In genomic region chr7:135012229-135012628, GRCh38 we compare ENCODE assay signal across 28 cellular contexts.
"Had no signal": no experiment of that assay in that cellular context is flagged by ENCODE, and none has a peak within 500 bp of the region (broad histone marks: within the 10 kb centered on the region; RNA-seq: fewer than 3 reads in every experiment).

No MANE protein-coding gene starts in this region.

- ATAC-seq: stimulated activated effector memory CD8-positive, alpha-beta T cell treated with anti-CD3 and anti-CD28 coated beads, Interleukin-12 subunit alpha, Interleukin-12 subunit beta, amount 100 ng/mL, for 72 hours; stimulated activated memory B cell treated with anti-CD40 and anti-IgM and Interleukin-4, amounts not matched to agents 10 μg/mL and 1 μg/mL and 100 μg/mL, for 72 hours; stimulated activated naive B cell treated with anti-CD40 and anti-IgM and Interleukin-4, amounts not matched to agents 10 μg/mL and 1 μg/mL and 100 μg/mL, for 72 hours; stimulated activated naive CD8-positive, alpha-beta T cell treated with anti-CD3 and anti-CD28 coated beads, Interleukin-15, amount 100 ng/mL, for 72 hours; stimulated activated naive CD8-positive, alpha-beta T cell treated with anti-CD3 and anti-CD28 coated beads, Interleukin-15, Interleukin-2, amounts not matched to agents 100 U/mL and 50 U/mL, for 24 hours; upper lobe of right lung had no signal

- H3K27me3 Mint-ChIP-seq: stimulated activated memory B cell treated with anti-CD40 and anti-IgM and Interleukin-4, amounts not matched to agents 10 μg/mL and 1 μg/mL and 100 μg/mL, for 72 hours; stimulated activated naive CD8-positive, alpha-beta T cell treated with anti-CD3 and anti-CD28 coated beads, Interleukin-15, amount 100 ng/mL, for 72 hours; stimulated activated naive CD8-positive, alpha-beta T cell treated with anti-CD3 and anti-CD28 coated beads, Interleukin-15, Interleukin-2, amounts not matched to agents 100 ng/mL and 50 ng/mL, for 24 hours; type B pancreatic cell had no signal

- H3K27me3 ChIP-seq: stomach, suprapubic skin, testis, thyroid gland, tibial artery, tibial nerve, transverse colon, upper lobe of left lung, upper lobe of right lung, uterus, vagina had no signal

- H3K36me3 ChIP-seq: stomach, suprapubic skin, thoracic aorta, thyroid gland, tibial artery, tibial nerve, transverse colon, upper lobe of left lung, upper lobe of right lung, uterus, vagina had no signal

- H3K4me3 ChIP-seq: stomach, suprapubic skin, testis, thoracic aorta, thyroid gland, tibial artery, tibial nerve, transverse colon, upper lobe of left lung, upper lobe of right lung, uterus, vagina had no signal

- H3K9me3 Mint-ChIP-seq: stimulated activated effector memory CD8-positive, alpha-beta T cell treated with anti-CD3 and anti-CD28 coated beads, Interleukin-12 subunit alpha, Interleukin-12 subunit beta, amount 100 ng/mL, for 72 hours; type B pancreatic cell had no signal

- H3K4me1 ChIP-seq: stomach, suprapubic skin, testis, thyroid gland, tibial artery, tibial nerve, transverse colon, upper lobe of left lung, upper lobe of right lung, uterus, vagina had no signal

- H3K4me1 Mint-ChIP-seq: stimulated activated effector memory CD8-positive, alpha-beta T cell treated with anti-CD3 and anti-CD28 coated beads, Interleukin-12 subunit alpha, Interleukin-12 subunit beta, amount 100 ng/mL, for 72 hours; stimulated activated memory B cell treated with anti-CD40 and anti-IgM and Interleukin-4, amounts not matched to agents 10 μg/mL and 1 μg/mL and 100 μg/mL, for 72 hours; stimulated activated naive B cell treated with anti-CD40 and anti-IgM and Interleukin-4, amounts not matched to agents 10 μg/mL and 1 μg/mL and 100 μg/mL, for 72 hours; stimulated activated naive CD8-positive, alpha-beta T cell treated with anti-CD3 and anti-CD28 coated beads, Interleukin-15, amount 100 ng/mL, for 72 hours had no signal

- H3K27ac ChIP-seq: stomach, suprapubic skin, testis, thoracic aorta, thyroid gland, tibial artery, tibial nerve, transverse colon, upper lobe of left lung, upper lobe of right lung, uterus, vagina had no signal

- H3K4me3 Mint-ChIP-seq: stimulated activated effector memory CD8-positive, alpha-beta T cell treated with anti-CD3 and anti-CD28 coated beads, Interleukin-12 subunit alpha, Interleukin-12 subunit beta, amount 100 ng/mL, for 72 hours; stimulated activated memory B cell treated with anti-CD40 and anti-IgM and Interleukin-4, amounts not matched to agents 10 μg/mL and 1 μg/mL and 100 μg/mL, for 72 hours; stimulated activated naive B cell treated with anti-CD40 and anti-IgM and Interleukin-4, amounts not matched to agents 10 μg/mL and 1 μg/mL and 100 μg/mL, for 72 hours; stimulated activated naive CD8-positive, alpha-beta T cell treated with anti-CD3 and anti-CD28 coated beads, Interleukin-15, amount 100 ng/mL, for 72 hours; stimulated activated naive CD8-positive, alpha-beta T cell treated with anti-CD3 and anti-CD28 coated beads, Interleukin-15, Interleukin-2, amounts not matched to agents 100 ng/mL and 50 ng/mL, for 24 hours; type B pancreatic cell had no signal

- H3K36me3 Mint-ChIP-seq: stimulated activated effector memory CD8-positive, alpha-beta T cell treated with anti-CD3 and anti-CD28 coated beads, Interleukin-12 subunit alpha, Interleukin-12 subunit beta, amount 100 ng/mL, for 72 hours; type B pancreatic cell had no signal

- H3K9me3 ChIP-seq: stomach, suprapubic skin, testis, thoracic aorta, thyroid gland, tibial artery, upper lobe of left lung, upper lobe of right lung, uterus, vagina had no signal

- DNase-seq: stimulated activated CD4-positive, alpha-beta T cell treated with anti-CD3 and anti-CD28 coated beads, Interleukin-2, amount 100 ng/mL, for 48 hours; stimulated activated CD4-positive, alpha-beta T cell treated with anti-CD3 and anti-CD28 coated beads, Interleukin-4, amount 100 ng/mL, for 1 hour; stimulated activated CD4-positive, alpha-beta T cell treated with anti-CD3 and anti-CD28 coated beads, Interleukin-4, amount 100 ng/mL, for 24 hours; stimulated activated CD4-positive, alpha-beta T cell treated with anti-CD3 and anti-CD28 coated beads, Interleukin-4, amount 100 ng/mL, for 4 hours; stimulated activated CD8-positive, alpha-beta memory T cell treated with anti-CD3 and anti-CD28 coated beads, Interleukin-4, amount 100 ng/mL, for 48 hours; stimulated activated naive B cell treated with anti-CD40 and anti-IgM and Interleukin-4, amounts not matched to agents 10 μg/mL and 1 μg/mL and 100 μg/mL, for 72 hours; stimulated activated naive CD4-positive, alpha-beta T cell; stimulated activated naive CD4-positive, alpha-beta T cell treated with Interleukin-2 at 50 U/mL for 16 hours; stimulated activated naive CD8-positive, alpha-beta T cell treated with anti-CD3 and anti-CD28 coated beads, Interleukin-15, amount 100 ng/mL, for 72 hours; stimulated activated naive CD8-positive, alpha-beta T cell treated with anti-CD3 and anti-CD28 coated beads, Interleukin-15, Interleukin-2, amounts not matched to agents 100 U/mL and 50 U/mL, for 24 hours; stomach; substantia nigra; testis; thyroid gland; tibial artery; transverse colon; trophoblast cell; upper lobe of left lung; upper lobe of right lung; uterus had no signal

- H3K27ac Mint-ChIP-seq: stimulated activated effector memory CD8-positive, alpha-beta T cell treated with anti-CD3 and anti-CD28 coated beads, Interleukin-12 subunit alpha, Interleukin-12 subunit beta, amount 100 ng/mL, for 72 hours; stimulated activated memory B cell treated with anti-CD40 and anti-IgM and Interleukin-4, amounts not matched to agents 10 μg/mL and 1 μg/mL and 100 μg/mL, for 72 hours; stimulated activated naive B cell treated with anti-CD40 and anti-IgM and Interleukin-4, amounts not matched to agents 10 μg/mL and 1 μg/mL and 100 μg/mL, for 72 hours; stimulated activated naive CD8-positive, alpha-beta T cell treated with anti-CD3 and anti-CD28 coated beads, Interleukin-15, Interleukin-2, amounts not matched to agents 100 ng/mL and 50 ng/mL, for 24 hours; type B pancreatic cell had no signal
